18 cellular contexts compared by ENCODE assay signal in genomic region chr10:28812384-28813372, GRCh38.
"Had no signal": no experiment of that assay in that cellular context is flagged by ENCODE, and none has a peak within 500 bp of the region (broad histone marks: within the 10 kb centered on the region; RNA-seq: fewer than 3 reads in every experiment).

No MANE protein-coding gene starts in this region.

- H2AFZ ChIP-seq: neural progenitor cell had no signal

- H3K27ac ChIP-seq: foreskin keratinocyte, lower lobe of right lung, neural progenitor cell, spleen, upper lobe of left lung had no signal

- H3K4me1 ChIP-seq: foreskin keratinocyte had no signal

- H3K27me3 ChIP-seq: upper lobe of left lung had no signal

- H3K4me3 ChIP-seq: lower lobe of right lung, neural progenitor cell, spleen, upper lobe of left lung had no signal

- DNase-seq: activated B cell treated with CpG ODN at 0.5 μM for 24 hours; activated CD4-positive, alpha-beta T cell treated with anti-CD3 and anti-CD28 coated beads for 36 hours; activated CD4-positive, alpha-beta T cell treated with anti-CD3 and anti-CD28 coated beads, Interleukin-2, amount 50 U/mL, for 4 hours; activated CD8-positive, alpha-beta memory T cell treated with anti-CD3 and anti-CD28 coated beads, Interleukin-2, amount 50 U/mL, for 48 hours; activated effector memory CD4-positive, alpha-beta T cell treated with Interleukin-2 at 50 U/mL for 16 hours; activated naive CD4-positive, alpha-beta T cell treated with anti-CD3 and anti-CD28 coated beads, Interleukin-2, amount 10 ng/mL, durations not matched to agents 7 days and 5 days; activated naive CD8-positive, alpha-beta T cell treated with anti-CD3 and anti-CD28 coated beads, Interleukin-2, amount 50 U/mL, for 24 hours; activated T-cell treated with anti-CD3 and anti-CD28 coated beads, Interleukin-2, amount 50 U/mL, for 4 hours; effector CD8-positive, alpha-beta T cell; foreskin keratinocyte; lower lobe of right lung; naive thymus-derived CD4-positive, alpha-beta T cell; spleen; stimulated activated CD4-positive, alpha-beta T cell treated with anti-CD3 and anti-CD28 coated beads, Interleukin-4, amount 100 ng/mL, for 1 hour; stimulated activated naive CD4-positive, alpha-beta T cell treated with Interleukin-2 at 50 U/mL for 16 hours; upper lobe of left lung had no signal

- H3K9me3 ChIP-seq: lower lobe of right lung, spleen, upper lobe of left lung had no signal

- ATAC-seq: activated CD4-positive, alpha-beta T cell treated with anti-CD3 and anti-CD28 coated beads for 36 hours; activated naive CD8-positive, alpha-beta T cell treated with anti-CD3 and anti-CD28 coated beads, Interleukin-2, amount 50 U/mL, for 24 hours; activated T-cell treated with anti-CD3 and anti-CD28 coated beads, Interleukin-2, amount 50 U/mL, for 4 hours; foreskin keratinocyte; left lobe of liver; lower lobe of right lung; naive thymus-derived CD4-positive, alpha-beta T cell had no signal

- H3K4me2 ChIP-seq: neural progenitor cell had no signal

- H3K9ac ChIP-seq: neural progenitor cell had no signal

- H3K36me3 ChIP-seq: lower lobe of right lung, neural progenitor cell, spleen, upper lobe of left lung had no signal
